In genomic region chrY:7440786-7441535, GRCh38 we compare ENCODE assay signal across 18 cellular contexts.
DNase-seq lines count a peak whose midpoint lies in the region; ATAC-seq lines count a peak whose summit lies in the region.
"Had no signal": no experiment of that assay in that cellular context is flagged by ENCODE, and none has a peak within 500 bp of the region (broad histone marks: within the 10 kb centered on the region; RNA-seq: fewer than 3 reads in every experiment).

No MANE protein-coding gene starts in this region.

- intact Hi-C loops in Right ventricle myocardium inferior (cut with DNase I) = no loop called here

- no peaks in the 10 kb centered on the region for H3K9me2 ChIP-seq in GM23248 (ENCODE audit: insufficient read depth)

- no peak overlapping the region for H3K27ac Mint-ChIP-seq in activated CD4-positive, alpha-beta memory T cell treated with anti-CD3 and anti-CD28 coated beads, Interleukin-2, amount 10 ng/mL, durations not matched to agents 7 days and 5 days
- H3K27ac Mint-ChIP-seq: CD4-positive, alpha-beta memory T cell had no signal

- H3K4me1 ChIP-seq in ACC112 (ENCODE audit: control insufficient read depth, insufficient read depth, low read length, unreplicated experiment) = peaks cover 13% of the 10 kb centered on the region
- H3K4me1 ChIP-seq in GM23248 (ENCODE audit: insufficient read depth) = peaks cover 21% of the 10 kb centered on the region
- H3K4me1 ChIP-seq: BE2C had no signal

- no peak overlapping the region for H3K4me3 ChIP-seq in ACC112 (ENCODE audit: low read depth, low read length)
- H3K4me3 ChIP-seq in GM23248 = no peak overlapping the region

- POLR2A ChIA-PET in activated CD4-positive, alpha-beta memory T cell treated with anti-CD3 and anti-CD28 coated beads, Interleukin-2, amount 10 ng/mL, durations not matched to agents 7 days and 5 days (lab: Charles Lee) = no interaction called here

- H2AFZ ChIP-seq in ACC112 (ENCODE audit: low read length, unreplicated experiment) = no peak overlapping the region
- peak overlapping the region; percentile 29; the same call in 1 of the 2 replicates for H2AFZ ChIP-seq in GM23248

- H3K36me3 Mint-ChIP-seq in activated CD4-positive, alpha-beta memory T cell treated with anti-CD3 and anti-CD28 coated beads, Interleukin-2, amount 10 ng/mL, durations not matched to agents 7 days and 5 days (ENCODE audit: low read depth) = no peaks in the 10 kb centered on the region
- H3K36me3 Mint-ChIP-seq: CD4-positive, alpha-beta memory T cell had no signal

- no peaks in the 10 kb centered on the region for H4K20me1 ChIP-seq in GM23248 (ENCODE audit: insufficient read depth)

- 11 to 14% methylated on average over 4 of the region's 4 CpGs for WGBS in GM23248 (ENCODE audit: low coverage in 1 of 2, low lambda C conversion rate in 2 of 2, missing lambda C conversion rate in 2 of 2), 2 experiments

- in situ Hi-C loops in GM23248 (cut with MboI) = no loop called here

- peak overlapping the region; percentile 60 for H3K27ac ChIP-seq in ACC112 (ENCODE audit: low read depth, low read length)
- H3K27ac ChIP-seq in GM23248 = peak overlapping the region; percentile 61
- H3K27ac ChIP-seq: 22Rv1, C4-2B, HL-60 had no signal

- H3K36me3 ChIP-seq in ACC112 (ENCODE audit: insufficient read depth, low read length) = no peaks in the 10 kb centered on the region
- no peaks in the 10 kb centered on the region for H3K36me3 ChIP-seq in GM23248 (ENCODE audit: low read depth)
- H3K36me3 ChIP-seq: BE2C had no signal

- no peak for ATAC-seq in Right ventricle myocardium inferior

- peaks cover 9% of the 10 kb centered on the region for H3K79me2 ChIP-seq in ACC112 (ENCODE audit: control insufficient read depth, insufficient read depth, low read length, unreplicated experiment)
- H3K79me2 ChIP-seq in GM23248 (ENCODE audit: insufficient read depth) = no peaks in the 10 kb centered on the region

- CTCF ChIA-PET in activated CD4-positive, alpha-beta memory T cell treated with anti-CD3 and anti-CD28 coated beads, Interleukin-2, amount 10 ng/mL, durations not matched to agents 7 days and 5 days (lab: Charles Lee) = no interaction called here

- H3K9me3 ChIP-seq in GM23248 (ENCODE audit: low read depth) = no peaks in the 10 kb centered on the region
- H3K9me3 ChIP-seq: BE2C had no signal

- no peaks in the 10 kb centered on the region for H3K27me3 ChIP-seq in ACC112 (ENCODE audit: insufficient read depth, low read length)
- no peaks in the 10 kb centered on the region for H3K27me3 ChIP-seq in GM23248 (replicated peaks; ENCODE audit: insufficient read depth)
- H3K27me3 ChIP-seq: BE2C had no signal

- H3K27me3 Mint-ChIP-seq in activated CD4-positive, alpha-beta memory T cell treated with anti-CD3 and anti-CD28 coated beads, Interleukin-2, amount 10 ng/mL, durations not matched to agents 7 days and 5 days = no peaks in the 10 kb centered on the region
- H3K27me3 Mint-ChIP-seq: CD4-positive, alpha-beta memory T cell had no signal

- H3F3A ChIP-seq in GM23248 (ENCODE audit: insufficient read depth) = peaks cover 31% of the 10 kb centered on the region; the same call in 1 of the 2 replicates

- peak overlapping the region; percentile 25 for H3K4me2 ChIP-seq in GM23248 (ENCODE audit: unreplicated experiment)

- no peaks in the 10 kb centered on the region for H3K4me1 Mint-ChIP-seq in activated CD4-positive, alpha-beta memory T cell treated with anti-CD3 and anti-CD28 coated beads, Interleukin-2, amount 10 ng/mL, durations not matched to agents 7 days and 5 days
- H3K4me1 Mint-ChIP-seq: CD4-positive, alpha-beta memory T cell had no signal

- H3K4me3 Mint-ChIP-seq in activated CD4-positive, alpha-beta memory T cell treated with anti-CD3 and anti-CD28 coated beads, Interleukin-2, amount 10 ng/mL, durations not matched to agents 7 days and 5 days = no peak overlapping the region
- H3K4me3 Mint-ChIP-seq: CD4-positive, alpha-beta memory T cell had no signal

- peak; percentile 26 for DNase-seq in GM23248
- peak; percentile 57 for DNase-seq in amniotic epithelial cell (ENCODE audit: low read depth)
- peak; percentile 5 for DNase-seq in inferior parietal cortex (ENCODE audit: extremely low spot score)
- DNase-seq in DMS114 treated with DMSO at 0.1 percent for 48 hours (lab: John Stamatoyannopoulos, UW; ENCODE audit: unreplicated experiment) = no peak
- no peak for DNase-seq in activated CD4-positive, alpha-beta memory T cell treated with anti-CD3 and anti-CD28 coated beads, Interleukin-2, amount 10 ng/mL, durations not matched to agents 7 days and 5 days
- no peak for DNase-seq in Right ventricle myocardium inferior (ENCODE audit: missing footprints)
- DNase-seq in NCI-H1092 (lab: John Stamatoyannopoulos, UW) = no peak
- DNase-seq: ACHN; BE2C; CD4-positive, alpha-beta memory T cell; DMS153; DMS79 treated with DMSO at 0.1 percent for 48 hours; GF-D8; HCEC 1CT had no signal

- no peaks in the 10 kb centered on the region for H3K9me3 Mint-ChIP-seq in activated CD4-positive, alpha-beta memory T cell treated with anti-CD3 and anti-CD28 coated beads, Interleukin-2, amount 10 ng/mL, durations not matched to agents 7 days and 5 days

- H3K9ac ChIP-seq in GM23248 = peak overlapping the region; percentile 36

Comparison
In these comparisons a context has a peak if more than half of its experiments do, and no peak if none do; other contexts are left out.
1. DNase-seq: peak in GM23248 (single experiment), amniotic epithelial cell (single experiment) and inferior parietal cortex (single experiment); none in DMS114 treated with DMSO at 0.1 percent for 48 hours (single experiment), activated CD4-positive, alpha-beta memory T cell treated with anti-CD3 and anti-CD28 coated beads, Interleukin-2, amount 10 ng/mL, durations not matched to agents 7 days and 5 days (single experiment), Right ventricle myocardium inferior (single experiment) and NCI-H1092 (single experiment).